In genomic region chr14:77979666-77980351, GRCh38 we compare ENCODE assay signal across 1 cellular context.
TF ChIP-seq lines count a peak whose summit lies in the region.

No MANE protein-coding gene starts in this region.

TF ChIP-seq in GM23338, 12 proteins besides CTCF, POLR2A, EP300 and RAD21 (continued from another document):
- TF ChIP-seq ETS1 (IDR thresholded peaks at IDR 0.05) (no peak), ZNF331 (CRISPR knock-in tag; IDR thresholded peaks at IDR 0.05; ENCODE audit: low read depth) (no peak), CREB1 (CRISPR knock-in tag; IDR thresholded peaks at IDR 0.05; ENCODE audit: low read depth) (no peak), ZNF462 (CRISPR knock-in tag; IDR thresholded peaks at IDR 0.05) (no peak), EZH2phosphoT487 (IDR thresholded peaks at IDR 0.05; ENCODE audit: unreplicated experiment) (no peak)
